9 cellular contexts compared by ENCODE assay signal in the genomic region with DNA sequence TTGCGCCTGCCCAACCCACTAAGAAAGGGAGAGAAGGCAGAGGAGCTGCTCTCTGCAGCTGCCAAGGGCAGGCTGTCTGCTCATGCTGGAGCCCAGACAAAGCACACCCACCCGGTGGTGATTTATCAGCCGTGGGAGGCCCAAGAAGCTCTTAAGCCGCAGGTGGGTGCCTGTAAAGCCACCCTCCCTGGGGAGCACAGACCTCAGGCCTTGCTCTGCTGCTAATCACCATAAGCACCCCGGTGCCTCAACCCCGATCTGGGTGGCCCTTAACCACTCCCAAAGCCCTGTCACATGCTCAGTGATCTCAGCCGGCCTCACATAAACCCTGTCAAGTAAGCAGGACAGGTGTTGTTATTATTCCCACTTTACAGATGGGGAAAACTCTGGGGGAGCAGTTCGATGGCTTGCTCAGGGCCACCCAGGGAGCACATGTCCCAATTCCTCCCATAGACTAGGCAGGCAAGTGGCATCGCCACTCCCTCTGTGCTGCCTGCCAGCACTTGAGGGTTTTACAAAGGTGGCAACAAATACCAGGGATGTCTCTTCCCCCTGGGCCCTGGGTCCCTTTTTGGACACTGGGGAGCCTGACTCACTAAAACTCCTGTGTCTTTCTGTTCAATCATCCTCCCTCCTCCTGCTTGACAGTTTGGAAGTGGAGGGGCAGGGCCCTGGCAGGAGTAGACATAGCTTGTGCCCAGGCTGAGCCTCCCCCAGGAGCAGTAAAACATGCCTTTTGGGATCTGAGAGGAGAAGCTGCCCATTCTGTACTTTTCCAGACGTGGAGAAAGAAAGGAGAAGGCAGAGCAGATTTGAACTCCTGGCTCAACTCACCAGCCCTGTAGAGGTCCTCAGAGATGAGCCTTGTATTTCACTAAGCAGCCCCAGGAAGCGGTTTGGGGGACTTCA.
DNase-seq lines count a peak whose midpoint lies in the region; ATAC-seq, FAIRE-seq and TF ChIP-seq lines count a peak whose summit lies in the region.
"Had no signal": no experiment of that assay in that cellular context is flagged by ENCODE, and none has a peak within 500 bp of the region (broad histone marks: within the 10 kb centered on the region; RNA-seq: fewer than 3 reads in every experiment).

No MANE protein-coding gene starts in this region.

- H3K4me1 ChIP-seq in small intestine (ENCODE audit: control insufficient read depth in 2 of 2, insufficient read depth in 1 of 2, low read depth in 1 of 2, low read length in 1 of 2) (peaks cover 14 to 20% of the 10 kb centered on the region in 2 donors), right cardiac atrium (ENCODE audit: control insufficient read depth, insufficient read depth, low read length) (peaks cover 6% of the 10 kb centered on the region)

- H3K4me3 ChIP-seq in small intestine (ENCODE audit: low read depth in 1 of 2, low read length in 2 of 2) (no peak overlapping the region), right cardiac atrium (ENCODE audit: low read length) (no peak overlapping the region)
- H3K4me3 ChIP-seq: tibial nerve had no signal

- WGBS in small intestine, 3 donors, result 30 to 59% (median 39%) methylated on average over 11 of the region's 11 CpGs
- WGBS in right cardiac atrium, result 80% methylated on average over 11 of the region's 11 CpGs

- no peak for FAIRE-seq in small intestine (lab: Jason Lieb, UNC)

- no peaks in the 10 kb centered on the region for H3K36me3 Mint-ChIP-seq in activated B cell treated with CpG ODN at 0.5 μM for 24 hours (ENCODE audit: low read depth)

- ATAC-seq in GM19035 (IDR thresholded peaks at IDR 0.05; ENCODE audit: unreplicated experiment), result peak; percentile 47
- ATAC-seq in HG02973 (IDR thresholded peaks at IDR 0.05; ENCODE audit: unreplicated experiment), result peak; percentile 39
- peak; percentile 59 for ATAC-seq in activated B cell treated with CpG ODN at 0.5 μM for 24 hours (ENCODE audit: low read depth)
- ATAC-seq in right cardiac atrium, result no peak

- H3K36me3 ChIP-seq in small intestine (ENCODE audit: control insufficient read depth in 2 of 2, insufficient read depth in 2 of 2, low read length in 2 of 2), result peaks cover 0 to 3% of the 10 kb centered on the region in 2 donors

- no peaks in the 10 kb centered on the region for H3K27me3 Mint-ChIP-seq in activated B cell treated with CpG ODN at 0.5 μM for 24 hours

- intact Hi-C loops in activated B cell treated with CpG ODN at 0.5 μM for 24 hours (cut with micrococcal nuclease) (loop anchor here (2.0 to 10.0 kb wide), 2 partner anchors 45 to 775 kb away; a partner anchor contains a TSS), right cardiac atrium (cut with DNase I) (no loop called here)

- peaks cover 2% of the 10 kb centered on the region for H3K9me3 ChIP-seq in small intestine (ENCODE audit: control insufficient read depth, low read depth)
- peaks cover 4% of the 10 kb centered on the region for H3K9me3 ChIP-seq in right cardiac atrium (ENCODE audit: control insufficient read depth, low read length)

- H3K9me3 Mint-ChIP-seq in activated B cell treated with CpG ODN at 0.5 μM for 24 hours, result peaks cover 8% of the 10 kb centered on the region

- POLR2A ChIA-PET in activated B cell treated with CpG ODN at 0.5 μM for 24 hours (lab: Charles Lee), result interaction anchor here (1.0 kb wide), 1 partner anchor 9 kb away, joined by 3 read pairs; no protein-coding TSS in a partner anchor

- H3K4me3 Mint-ChIP-seq in activated B cell treated with CpG ODN at 0.5 μM for 24 hours, result no peak overlapping the region

- TF ChIP-seq CTCF in activated B cell treated with CpG ODN at 0.5 μM for 24 hours (IDR thresholded peaks at IDR 0.05), result no peak

- peak overlapping the region; percentile 69 for H3K27ac Mint-ChIP-seq in activated B cell treated with CpG ODN at 0.5 μM for 24 hours

- peaks cover 51% of the 10 kb centered on the region for H3K4me1 Mint-ChIP-seq in activated B cell treated with CpG ODN at 0.5 μM for 24 hours

- CTCF ChIA-PET in activated B cell treated with CpG ODN at 0.5 μM for 24 hours (lab: Charles Lee), result no interaction called here

- peak overlapping the region in 1 of 2 donors; percentile 71 for H3K27ac ChIP-seq in small intestine (ENCODE audit: low read depth in 1 of 2, low read length in 1 of 2)
- no peak overlapping the region for H3K27ac ChIP-seq in right cardiac atrium (ENCODE audit: low read length)

- DNase-seq in activated B cell treated with CpG ODN at 0.5 μM for 24 hours, result peak; percentile 26
- peak; percentile 66 for DNase-seq in small intestine
- DNase-seq in Kasumi-1 (lab: John Stamatoyannopoulos, UW), result no peak
- DNase-seq in T-helper 9 cell, result no peak
- DNase-seq in right cardiac atrium, result no peak
- no peak for DNase-seq in KG1 (lab: John Stamatoyannopoulos, UW)

- H3K27me3 ChIP-seq in small intestine (ENCODE audit: control insufficient read depth in 2 of 2, insufficient read depth in 2 of 2, low read length in 2 of 2), result no peaks in the 10 kb centered on the region
- H3K27me3 ChIP-seq in right cardiac atrium (ENCODE audit: control insufficient read depth, insufficient read depth), result no peaks in the 10 kb centered on the region
- H3K27me3 ChIP-seq: tibial nerve had no signal

Comparison
In these comparisons a context has a peak if more than half of its experiments do, and no peak if none do; other contexts are left out.
1. ATAC-seq: peak in GM19035 (single experiment), HG02973 (single experiment) and activated B cell treated with CpG ODN at 0.5 μM for 24 hours (single experiment); none in right cardiac atrium (0 of 2).
2. DNase-seq: peak in activated B cell treated with CpG ODN at 0.5 μM for 24 hours (single experiment) and small intestine (single experiment); none in Kasumi-1 (0 of 2), T-helper 9 cell (single experiment), right cardiac atrium (0 of 3) and KG1 (single experiment).